Comparison of ENCODE assay signal across 15 cellular contexts in genomic region chr11:77250881-77251640, GRCh38. TPM values are rescaled to one million over a fixed set of nuclear protein-coding genes. Genes with fewer than 3 reads are reported as not detected.
DNase-seq lines count a peak whose midpoint lies in the region; ATAC-seq and TF ChIP-seq lines count a peak whose summit lies in the region.
"Had no signal": no experiment of that assay in that cellular context is flagged by ENCODE, and none has a peak within 500 bp of the region (broad histone marks: within the 10 kb centered on the region; RNA-seq: fewer than 3 reads in every experiment).

No MANE protein-coding gene starts in this region.

- TF ChIP-seq CTCF in Panc1 (IDR thresholded peaks at IDR 0.05) (no peak), fibroblast of lung (conservative IDR thresholded peaks at IDR 0.05 in 1 of 2, IDR thresholded peaks at IDR 0.05 in 1 of 2; ENCODE audit: low read depth in 1 of 2, low read length in 2 of 2) (no peak)

- no peaks in the 10 kb centered on the region for H3K27me3 ChIP-seq in Panc1 (ENCODE audit: control insufficient read depth, insufficient read depth, low read length)
- no peaks in the 10 kb centered on the region for H3K27me3 ChIP-seq in fibroblast of lung (ENCODE audit: control insufficient read depth, insufficient read depth, low read length)

- BruUV-seq in Panc1 (replicated peaks; lab: Mats Ljungman, UMichigan): no TSS peak

- peaks cover 13% of the 10 kb centered on the region for H3K4me1 Mint-ChIP-seq in stimulated activated naive CD8-positive, alpha-beta T cell treated with anti-CD3 and anti-CD28 coated beads, Interleukin-15, amount 100 ng/mL, for 72 hours
- H3K4me1 Mint-ChIP-seq: activated naive CD8-positive, alpha-beta T cell treated with anti-CD3 and anti-CD28 coated beads, Interleukin-2, amount 10 ng/mL, durations not matched to agents 7 days and 5 days had no signal

- intact Hi-C loops in Panc1 (cut with micrococcal nuclease; ENCODE audit: unreplicated experiment): no loop called here

- H3K27ac Mint-ChIP-seq in activated naive CD4-positive, alpha-beta T cell treated with anti-CD3 and anti-CD28 coated beads, Interleukin-2, amount 50 U/mL, for 72 hours: no peak overlapping the region
- no peak overlapping the region for H3K27ac Mint-ChIP-seq in stimulated activated naive CD8-positive, alpha-beta T cell treated with anti-CD3 and anti-CD28 coated beads, Interleukin-15, amount 100 ng/mL, for 72 hours
- H3K27ac Mint-ChIP-seq: activated CD4-positive, alpha-beta memory T cell treated with anti-CD3 and anti-CD28 coated beads for 36 hours; activated naive CD8-positive, alpha-beta T cell treated with anti-CD3 and anti-CD28 coated beads, Interleukin-2, amount 10 ng/mL, durations not matched to agents 7 days and 5 days; type B pancreatic cell had no signal

- H4K20me1 ChIP-seq in fibroblast of lung (ENCODE audit: control insufficient read depth, extremely low read depth, insufficient read depth, low read length): no peaks in the 10 kb centered on the region

- H3K27me3 Mint-ChIP-seq in stimulated activated naive CD8-positive, alpha-beta T cell treated with anti-CD3 and anti-CD28 coated beads, Interleukin-15, amount 100 ng/mL, for 72 hours: peaks cover 5% of the 10 kb centered on the region
- H3K27me3 Mint-ChIP-seq: activated naive CD8-positive, alpha-beta T cell treated with anti-CD3 and anti-CD28 coated beads, Interleukin-2, amount 10 ng/mL, durations not matched to agents 7 days and 5 days; type B pancreatic cell had no signal

- H3K4me3 ChIP-seq in Panc1 (ENCODE audit: low read depth in 2 of 2, low read length in 2 of 2) (no peak overlapping the region), fibroblast of lung (replicated peaks in 1 of 4; ENCODE audit: control extremely low read depth in 1 of 4, insufficient read depth in 1 of 4, low read depth in 3 of 4, low read length in 4 of 4) (no peak overlapping the region)

- no peak overlapping the region for H3K9ac ChIP-seq in fibroblast of lung (ENCODE audit: insufficient read depth, low read length)
- H3K9ac ChIP-seq: parathyroid adenoma had no signal

- no peak overlapping the region for H2AFZ ChIP-seq in fibroblast of lung (ENCODE audit: low read length)
- H2AFZ ChIP-seq: parathyroid adenoma had no signal

- no peaks in the 10 kb centered on the region for H3K36me3 ChIP-seq in Panc1 (ENCODE audit: control insufficient read depth, insufficient read depth, low read length)
- H3K36me3 ChIP-seq in fibroblast of lung (ENCODE audit: control insufficient read depth, insufficient read depth, low read length): no peaks in the 10 kb centered on the region

- H3K27ac ChIP-seq in Panc1 (ENCODE audit: low read length) (no peak overlapping the region), fibroblast of lung (ENCODE audit: insufficient read depth, low read length) (no peak overlapping the region)
- H3K27ac ChIP-seq: parathyroid adenoma had no signal

- ATAC-seq in activated naive CD4-positive, alpha-beta T cell treated with anti-CD3 and anti-CD28 coated beads, Interleukin-2, amount 50 U/mL, for 72 hours: peak; percentile 97 to 99
- ATAC-seq in Panc1: peak; percentile 80
- peak; percentile 87 for ATAC-seq in stimulated activated naive CD8-positive, alpha-beta T cell treated with anti-CD3 and anti-CD28 coated beads, Interleukin-15, amount 100 ng/mL, for 72 hours
- no peak for ATAC-seq in SK-N-SH treated with all-trans-retinoic acid at 6 μM for 48 hours
- ATAC-seq in HG03521 (IDR thresholded peaks at IDR 0.05; ENCODE audit: unreplicated experiment): no peak

- H3K9me3 ChIP-seq in Panc1 (ENCODE audit: control insufficient read depth, insufficient read depth, low read depth, low read length): peaks cover 4% of the 10 kb centered on the region; the same call in 1 of the 2 replicates
- no peaks in the 10 kb centered on the region for H3K9me3 ChIP-seq in fibroblast of lung (ENCODE audit: control insufficient read depth, insufficient read depth, low read depth, low read length)

- H3K4me3 Mint-ChIP-seq in stimulated activated naive CD8-positive, alpha-beta T cell treated with anti-CD3 and anti-CD28 coated beads, Interleukin-15, amount 100 ng/mL, for 72 hours: no peak overlapping the region
- H3K4me3 Mint-ChIP-seq: activated CD4-positive, alpha-beta memory T cell treated with anti-CD3 and anti-CD28 coated beads for 36 hours; activated naive CD8-positive, alpha-beta T cell treated with anti-CD3 and anti-CD28 coated beads, Interleukin-2, amount 10 ng/mL, durations not matched to agents 7 days and 5 days; type B pancreatic cell had no signal

- POLR2A ChIA-PET in Panc1 (lab: Charles Lee): interaction anchor here (0.9 kb wide), 1 partner anchor 42 kb away, joined by 3 read pairs; no protein-coding TSS in a partner anchor

- H3K36me3 Mint-ChIP-seq in activated naive CD4-positive, alpha-beta T cell treated with anti-CD3 and anti-CD28 coated beads, Interleukin-2, amount 50 U/mL, for 72 hours: peaks cover 11 to 20% of the 10 kb centered on the region in 2 donors
- H3K36me3 Mint-ChIP-seq: activated CD4-positive, alpha-beta memory T cell treated with anti-CD3 and anti-CD28 coated beads for 36 hours; activated naive CD8-positive, alpha-beta T cell treated with anti-CD3 and anti-CD28 coated beads, Interleukin-2, amount 10 ng/mL, durations not matched to agents 7 days and 5 days; type B pancreatic cell had no signal

- no peak for DNase-seq in activated naive CD4-positive, alpha-beta T cell treated with anti-CD3 and anti-CD28 coated beads, Interleukin-2, amount 50 U/mL, for 72 hours (ENCODE audit: low spot score in 2 of 2)
- no peak for DNase-seq in activated naive CD4-positive, alpha-beta T cell treated with Interleukin-2 at 50 U/mL for 16 hours
- peak; percentile 57 for DNase-seq in Panc1 (ENCODE audit: low read depth, low spot score)
- DNase-seq in fibroblast of lung (ENCODE audit: low read depth in 2 of 2): peak; percentile 46 to 77
- DNase-seq in stimulated activated naive CD8-positive, alpha-beta T cell treated with anti-CD3 and anti-CD28 coated beads, Interleukin-15, amount 100 ng/mL, for 72 hours: no peak
- DNase-seq in SHP77 (lab: John Stamatoyannopoulos, UW): no peak
- DNase-seq: activated CD4-positive, alpha-beta memory T cell treated with anti-CD3 and anti-CD28 coated beads for 36 hours; activated naive CD8-positive, alpha-beta T cell treated with anti-CD3 and anti-CD28 coated beads, Interleukin-2, amount 10 ng/mL, durations not matched to agents 7 days and 5 days; Calu3; NCI-H510A; T-helper 9 cell had no signal

- H3K4me1 ChIP-seq in Panc1 (ENCODE audit: control insufficient read depth, insufficient read depth, low read length) (no peaks in the 10 kb centered on the region), fibroblast of lung (ENCODE audit: control insufficient read depth, extremely low read depth, insufficient read depth, low read length) (no peaks in the 10 kb centered on the region)
- H3K4me1 ChIP-seq: parathyroid adenoma had no signal

- in situ Hi-C loops in Panc1 (cut with HindIII; ENCODE audit: low pct_unique_long_range_greater_than_20kb, low sequenced_read_pairs): no loop called here

- CTCF ChIA-PET in Panc1 (lab: Charles Lee): no interaction called here

- H3K9me3 Mint-ChIP-seq in activated naive CD4-positive, alpha-beta T cell treated with anti-CD3 and anti-CD28 coated beads, Interleukin-2, amount 50 U/mL, for 72 hours: peaks cover 14 to 17% of the 10 kb centered on the region in 2 donors
- H3K9me3 Mint-ChIP-seq in stimulated activated naive CD8-positive, alpha-beta T cell treated with anti-CD3 and anti-CD28 coated beads, Interleukin-15, amount 100 ng/mL, for 72 hours: peaks cover 21 to 24% of the 10 kb centered on the region in 2 donors

- no peak overlapping the region for H3K4me2 ChIP-seq in fibroblast of lung (ENCODE audit: extremely low read depth, insufficient read depth, low read length)

- no peaks in the 10 kb centered on the region for H3K79me2 ChIP-seq in fibroblast of lung (ENCODE audit: control insufficient read depth, insufficient read depth, low read length)
- H3K79me2 ChIP-seq: parathyroid adenoma had no signal

TF ChIP-seq in SK-N-SH treated with all-trans-retinoic acid at 6 μM for 48 hours, 23 proteins besides CTCF, POLR2A, EP300 and RAD21 (continues in another document):
- no peak for TF ChIP-seq PPARA (CRISPR knock-in tag; IDR thresholded peaks at IDR 0.05; ENCODE audit: borderline replicate concordance)
- TF ChIP-seq ZNF70 (CRISPR knock-in tag; IDR thresholded peaks at IDR 0.05): no peak
- no peak for TF ChIP-seq ARNTL (CRISPR knock-in tag; IDR thresholded peaks at IDR 0.05; ENCODE audit: borderline replicate concordance, low read depth)
- TF ChIP-seq ZFP30 (CRISPR knock-in tag; IDR thresholded peaks at IDR 0.05): no peak
- TF ChIP-seq CSRNP3 (CRISPR knock-in tag; IDR thresholded peaks at IDR 0.05): no peak
- TF ChIP-seq RARB (CRISPR knock-in tag; IDR thresholded peaks at IDR 0.05): no peak
- TF ChIP-seq CSDC2 (CRISPR knock-in tag; IDR thresholded peaks at IDR 0.05): no peak

RNA-seq across cellular contexts. Expression of gene GDPD4, which starts 50.4 kb away (rescaled TPM):
- total RNA-seq in activated naive CD4-positive, alpha-beta T cell treated with anti-CD3 and anti-CD28 coated beads, Interleukin-2, amount 50 U/mL, for 72 hours: not detected
- total RNA-seq in Panc1 (2021; ENCODE audit: unreplicated experiment) (not detected), fibroblast of lung (not detected in 2 replicates)
- polyA plus RNA-seq in Panc1 (2012; ENCODE audit: insufficient read length): not detected
- not detected in 2 replicates for polyA plus RNA-seq in fibroblast of lung
- not detected in 2 replicates for polyA plus RNA-seq in fibroblast of lung (2012)
- polyA minus RNA-seq in fibroblast of lung (ENCODE audit: low replicate concordance): not detected in 2 replicates
- total RNA-seq: activated CD4-positive, alpha-beta memory T cell treated with anti-CD3 and anti-CD28 coated beads for 36 hours; activated naive CD8-positive, alpha-beta T cell treated with anti-CD3 and anti-CD28 coated beads, Interleukin-2, amount 10 ng/mL, durations not matched to agents 7 days and 5 days; Calu3 had no signal

Comparison
In these comparisons a context has a peak if more than half of its experiments do, and no peak if none do; other contexts are left out.
1. ATAC-seq: peak in activated naive CD4-positive, alpha-beta T cell treated with anti-CD3 and anti-CD28 coated beads, Interleukin-2, amount 50 U/mL, for 72 hours (2 of 2), Panc1 (single experiment) and stimulated activated naive CD8-positive, alpha-beta T cell treated with anti-CD3 and anti-CD28 coated beads, Interleukin-15, amount 100 ng/mL, for 72 hours (single experiment); none in SK-N-SH treated with all-trans-retinoic acid at 6 μM for 48 hours (single experiment) and HG03521 (single experiment).
2. DNase-seq: peak in Panc1 (single experiment) and fibroblast of lung (2 of 2); none in activated naive CD4-positive, alpha-beta T cell treated with anti-CD3 and anti-CD28 coated beads, Interleukin-2, amount 50 U/mL, for 72 hours (0 of 2), activated naive CD4-positive, alpha-beta T cell treated with Interleukin-2 at 50 U/mL for 16 hours (single experiment), stimulated activated naive CD8-positive, alpha-beta T cell treated with anti-CD3 and anti-CD28 coated beads, Interleukin-15, amount 100 ng/mL, for 72 hours (0 of 2) and SHP77 (0 of 2).